In genomic region chr9:117074782-117075510, GRCh38 we compare ENCODE assay signal across 17 cellular contexts.
DNase-seq lines count a peak whose midpoint lies in the region; ATAC-seq and TF ChIP-seq lines count a peak whose summit lies in the region.
"Had no signal": no experiment of that assay in that cellular context is flagged by ENCODE, and none has a peak within 500 bp of the region (broad histone marks: within the 10 kb centered on the region; RNA-seq: fewer than 3 reads in every experiment).

No MANE protein-coding gene starts in this region.

- H3K56ac ChIP-seq in mesendoderm (ENCODE audit: low read length) = no peak overlapping the region

- TF ChIP-seq EP300 in tibial nerve (IDR thresholded peaks at IDR 0.05) = no peak

- H3K23ac ChIP-seq in mesendoderm (ENCODE audit: low read length) = no peak overlapping the region

- no peaks in the 10 kb centered on the region for H3K79me1 ChIP-seq in mesendoderm (ENCODE audit: low read length)

- H3K27me3 ChIP-seq in mesendoderm (ENCODE audit: insufficient read depth, low read length, poor library complexity) (no peaks in the 10 kb centered on the region), tibial nerve (no peaks in the 10 kb centered on the region)
- H3K27me3 ChIP-seq in CD4-positive, alpha-beta T cell (ENCODE audit: control insufficient read depth, insufficient read depth, low read length) = no peaks in the 10 kb centered on the region

- no peak overlapping the region for H3K9ac ChIP-seq in mesendoderm (ENCODE audit: low read length)
- H3K9ac ChIP-seq: GM23248 had no signal

- peak overlapping the region; percentile 24 for H3K4ac ChIP-seq in mesendoderm (ENCODE audit: low read depth, low read length)

- peak; percentile 28 for DNase-seq in DMS 273 (lab: John Stamatoyannopoulos, UW; ENCODE audit: unreplicated experiment)
- DNase-seq in DMS 273 treated with DMSO at 0.1 percent for 48 hours (lab: John Stamatoyannopoulos, UW) = no peak
- DNase-seq in NCI-H446 (lab: John Stamatoyannopoulos, UW) = peak; percentile 42 to 64
- DNase-seq in T1000 (lab: John Stamatoyannopoulos, UW) = peak; percentile 1
- DNase-seq in mesendoderm = no peak
- no peak for DNase-seq in NCI-H526 treated with DMSO at 0.1 percent for 48 hours (lab: John Stamatoyannopoulos, UW)
- no peak for DNase-seq in CD4-positive, alpha-beta T cell
- DNase-seq in tibial nerve (ENCODE audit: low spot score in 2 of 2) = no peak
- DNase-seq: CD8-positive, alpha-beta T cell; GM23248; HCEC 1CT; NCI-H2081; SHP77; T-helper 2 cell had no signal

- CTCF ChIA-PET in CD4-positive, alpha-beta T cell (lab: Charles Lee) = no interaction called here

- H3K27ac ChIP-seq in mesendoderm (ENCODE audit: low read depth, low read length) (no peak overlapping the region), tibial nerve (no peak overlapping the region)
- no peak overlapping the region for H3K27ac ChIP-seq in CD4-positive, alpha-beta T cell (ENCODE audit: low read depth, low read length)
- H3K27ac ChIP-seq: 22Rv1, GM23248, HL-60 had no signal

- peaks cover 6% of the 10 kb centered on the region for H3K27me3 Mint-ChIP-seq in CD4-positive, alpha-beta T cell

- H4K8ac ChIP-seq in mesendoderm (ENCODE audit: low read depth, low read length) = no peak overlapping the region

- H3K4me3 ChIP-seq in mesendoderm (ENCODE audit: low read length) (no peak overlapping the region), tibial nerve (no peak overlapping the region)
- H3K4me3 ChIP-seq: GM12878, GM23248 had no signal

- H2BK15ac ChIP-seq in mesendoderm (replicated peaks; ENCODE audit: low read depth) = no peak overlapping the region

- intact Hi-C loops in CD4-positive, alpha-beta T cell (cut with DNase I, micrococcal nuclease) = no loop called here

- H4K5ac ChIP-seq in mesendoderm (ENCODE audit: low read length) = no peak overlapping the region

- H2BK5ac ChIP-seq in mesendoderm (ENCODE audit: low read length) = no peak overlapping the region

- no peaks in the 10 kb centered on the region for H3K9me3 ChIP-seq in CD4-positive, alpha-beta T cell (ENCODE audit: control insufficient read depth, low read length)
- no peaks in the 10 kb centered on the region for H3K9me3 ChIP-seq in tibial nerve

- POLR2A ChIA-PET in CD4-positive, alpha-beta T cell (lab: Charles Lee) = no interaction called here

- WGBS in mesendoderm (ENCODE audit: extremely low coverage, insufficient coverage, low lambda C conversion rate) = no CpG with 5 or more reads among the region's 7 CpGs
- 49 to 61% methylated on average over 7 of the region's 7 CpGs for WGBS in tibial nerve, 2 donors

- H2AK5ac ChIP-seq in mesendoderm (ENCODE audit: low read length) = no peak overlapping the region

- H3K4me1 Mint-ChIP-seq in CD4-positive, alpha-beta T cell (ENCODE audit: low read depth) = no peaks in the 10 kb centered on the region

- H3K36me3 Mint-ChIP-seq in CD4-positive, alpha-beta T cell (ENCODE audit: low read depth) = no peaks in the 10 kb centered on the region
- H3K36me3 Mint-ChIP-seq: CD8-positive, alpha-beta T cell had no signal

- H3K79me2 ChIP-seq in mesendoderm (ENCODE audit: control insufficient read depth, insufficient read depth, low read length) = no peaks in the 10 kb centered on the region

- no peak overlapping the region for H3K4me2 ChIP-seq in mesendoderm (ENCODE audit: low read length)

- no peak overlapping the region for H3K4me3 Mint-ChIP-seq in CD4-positive, alpha-beta T cell
- H3K4me3 Mint-ChIP-seq: CD8-positive, alpha-beta T cell had no signal

- TF ChIP-seq CTCF in CD4-positive, alpha-beta T cell (IDR thresholded peaks at IDR 0.05) = no peak
- no peak for TF ChIP-seq CTCF in tibial nerve (IDR thresholded peaks at IDR 0.05)

- H3K4me1 ChIP-seq in mesendoderm (ENCODE audit: control insufficient read depth, low read depth, low read length) (no peaks in the 10 kb centered on the region), tibial nerve (no peaks in the 10 kb centered on the region)

- H2BK120ac ChIP-seq in mesendoderm (ENCODE audit: low read depth, low read length) = no peak overlapping the region

- no peak for TF ChIP-seq POLR2A in tibial nerve (IDR thresholded peaks at IDR 0.05)

- H3K36me3 ChIP-seq in mesendoderm (ENCODE audit: control insufficient read depth, insufficient read depth, low read length) (no peaks in the 10 kb centered on the region), tibial nerve (no peaks in the 10 kb centered on the region)

- H3K18ac ChIP-seq in mesendoderm (ENCODE audit: low read length) = peak overlapping the region; percentile 90

- H3K27ac Mint-ChIP-seq in CD4-positive, alpha-beta T cell = no peak overlapping the region
- H3K27ac Mint-ChIP-seq: CD8-positive, alpha-beta T cell had no signal

- no peak for ATAC-seq in CD4-positive, alpha-beta T cell (ENCODE audit: poor library complexity)
- ATAC-seq: CD8-positive, alpha-beta T cell; GM12878 had no signal

- H3K9me3 Mint-ChIP-seq in CD4-positive, alpha-beta T cell = peaks cover 4% of the 10 kb centered on the region
- H3K9me3 Mint-ChIP-seq: CD8-positive, alpha-beta T cell had no signal

Comparison
In these comparisons a context has a peak if more than half of its experiments do, and no peak if none do; other contexts are left out.
1. DNase-seq: peak in DMS 273 (single experiment), NCI-H446 (2 of 2) and T1000 (single experiment); none in DMS 273 treated with DMSO at 0.1 percent for 48 hours (single experiment), mesendoderm (single experiment), NCI-H526 treated with DMSO at 0.1 percent for 48 hours (single experiment), CD4-positive, alpha-beta T cell (0 of 10) and tibial nerve (0 of 2).